Comparison of ENCODE assay signal across 16 cellular contexts in the genomic region with DNA sequence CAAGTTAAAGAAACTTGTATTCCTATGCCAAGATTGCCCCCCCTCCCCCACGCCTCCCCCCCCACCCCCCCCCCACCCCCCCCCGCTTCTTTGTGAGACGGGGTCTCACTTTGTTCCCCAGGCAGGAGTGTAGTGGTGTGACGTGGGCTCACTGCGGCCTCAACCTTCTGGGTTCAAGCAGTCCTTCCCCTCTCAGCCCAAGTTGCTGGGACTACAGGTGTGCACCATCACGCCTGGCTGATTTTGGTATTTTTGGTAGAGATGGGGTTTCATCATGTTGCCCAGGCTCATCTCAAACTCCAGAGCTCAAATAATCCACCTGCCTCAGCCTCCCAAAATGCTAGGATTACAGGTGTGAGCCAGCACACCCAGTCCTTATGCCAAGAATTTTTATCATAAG.
DNase-seq lines count a peak whose midpoint lies in the region; ATAC-seq and TF ChIP-seq lines count a peak whose summit lies in the region.
"Had no signal": no experiment of that assay in that cellular context is flagged by ENCODE, and none has a peak within 500 bp of the region (broad histone marks: within the 10 kb centered on the region; RNA-seq: fewer than 3 reads in every experiment).

No MANE protein-coding gene starts in this region.

- H3K27me3 Mint-ChIP-seq in memory B cell = no peaks in the 10 kb centered on the region

- DNase-seq in GM12865 (ENCODE audit: low read depth) (peak; percentile 44), Karpas-422 (peak; percentile 70), OCI-LY7 (ENCODE audit: low spot score) (peak; percentile 95), memory B cell (ENCODE audit: low spot score in 2 of 2) (no peak), vagina (ENCODE audit: extremely low spot score in 2 of 2) (no peak), H4 (ENCODE audit: low spot score) (no peak), gastrocnemius medialis (no peak)
- DNase-seq: CD8-positive, alpha-beta T cell; COR-L47; DMS153; DND-41; Kasumi-1 had no signal

- H3K27ac ChIP-seq in Karpas-422 (ENCODE audit: low read length) (peak overlapping the region; percentile 71; the same call in 1 of the 2 replicates), OCI-LY7 (ENCODE audit: low read depth, low read length, poor library complexity, severe bottlenecking) (peak overlapping the region; percentile 100), vagina (no peak overlapping the region), gastrocnemius medialis (no peak overlapping the region)
- H3K27ac ChIP-seq: HL-60 had no signal

- H3K9me2 ChIP-seq in Karpas-422 (replicated peaks; ENCODE audit: insufficient read depth, low read length) = no peaks in the 10 kb centered on the region
- no peaks in the 10 kb centered on the region for H3K9me2 ChIP-seq in OCI-LY7 (ENCODE audit: insufficient read depth, low read length)

- H3K4me1 Mint-ChIP-seq in memory B cell = peaks cover 38% of the 10 kb centered on the region

- no peak overlapping the region for H3K9ac ChIP-seq in Karpas-422 (ENCODE audit: low read length)

- ATAC-seq in memory B cell (ENCODE audit: low read depth) (peak; percentile 57), gastrocnemius medialis (no peak)
- ATAC-seq: CD8-positive, alpha-beta T cell; GM23338 had no signal

- H3K9me3 ChIP-seq in Karpas-422 (ENCODE audit: low read length) (0 out of 2 replicates have a peak, but pooled peaks cover 3% of the 10 kb centered on the region), OCI-LY7 (ENCODE audit: low read length) (peaks cover 10% of the 10 kb centered on the region; the same call in 1 of the 2 replicates), vagina (no peaks in the 10 kb centered on the region), gastrocnemius medialis (no peaks in the 10 kb centered on the region)
- H3K9me3 ChIP-seq: HAP-1 had no signal

- H3K27ac Mint-ChIP-seq in memory B cell = no peak overlapping the region
- H3K27ac Mint-ChIP-seq: CD14-positive monocyte; CD8-positive, alpha-beta T cell; GM23338 had no signal

- H3K27me3 ChIP-seq in Karpas-422 (ENCODE audit: low read length) (no peaks in the 10 kb centered on the region), vagina (no peaks in the 10 kb centered on the region), gastrocnemius medialis (no peaks in the 10 kb centered on the region)

- POLR2A ChIA-PET in OCI-LY7 (lab: Charles Lee) = interaction anchor here (0.6 to 2.2 kb wide), 9 partner anchors 24 to 393 kb away, joined by 3 to 5 read pairs (median 4); no protein-coding TSS in a partner anchor

- intact Hi-C loops in OCI-LY7 (cut with micrococcal nuclease; ENCODE audit: unreplicated experiment) (loop anchor here (1.0 to 5.0 kb wide), 3 partner anchors 26 to 270 kb away; a partner anchor contains a TSS), vagina (cut with DNase I) (no loop called here), gastrocnemius medialis (cut with DNase I; ENCODE audit: low total_unique reads) (no loop called here)

- H2AFZ ChIP-seq in Karpas-422 (ENCODE audit: low read length) (no peak overlapping the region), OCI-LY7 (ENCODE audit: low read length) (no peak overlapping the region; the same call in 1 of the 2 replicates)
- H2AFZ ChIP-seq: GM23338 had no signal

- in situ Hi-C loops in gastrocnemius medialis (cut with MboI; ENCODE audit: low sequenced_read_pairs in 4 of 4) = no loop called here

- H3K4me3 Mint-ChIP-seq in memory B cell = no peak overlapping the region
- H3K4me3 Mint-ChIP-seq: CD14-positive monocyte; CD8-positive, alpha-beta T cell; GM23338 had no signal

- H3K4me1 ChIP-seq in Karpas-422 (ENCODE audit: low read length) (peaks cover 59% of the 10 kb centered on the region), OCI-LY7 (ENCODE audit: insufficient read depth, low read length, poor library complexity, severe bottlenecking) (peaks cover 83% of the 10 kb centered on the region), vagina (peaks cover 3% of the 10 kb centered on the region), gastrocnemius medialis (no peaks in the 10 kb centered on the region)
- H3K4me1 ChIP-seq: HAP-1 had no signal

- H3K9me3 Mint-ChIP-seq in memory B cell = peaks cover 3% of the 10 kb centered on the region

- no peaks in the 10 kb centered on the region for H4K20me1 ChIP-seq in Karpas-422 (ENCODE audit: insufficient read depth, low read depth, low read length)
- H4K20me1 ChIP-seq in OCI-LY7 (ENCODE audit: insufficient read depth, low read length) = no peaks in the 10 kb centered on the region

- H3K36me3 ChIP-seq in Karpas-422 (ENCODE audit: insufficient read depth, low read length) (no peaks in the 10 kb centered on the region), OCI-LY7 (ENCODE audit: insufficient read depth, low read length) (peaks cover 17% of the 10 kb centered on the region), vagina (no peaks in the 10 kb centered on the region), gastrocnemius medialis (no peaks in the 10 kb centered on the region)
- H3K36me3 ChIP-seq: HAP-1 had no signal

- TF ChIP-seq POLR2A in vagina (IDR thresholded peaks at IDR 0.05) = no peak
- no peak for TF ChIP-seq POLR2A in gastrocnemius medialis (IDR thresholded peaks at IDR 0.05)

- no peak overlapping the region for H3K4me3 ChIP-seq in GM12865 (ENCODE audit: low read depth, low read length)
- no peak overlapping the region for H3K4me3 ChIP-seq in Karpas-422 (ENCODE audit: low read length)
- peak overlapping the region; percentile 57 for H3K4me3 ChIP-seq in OCI-LY7 (ENCODE audit: low read depth, low read length, poor library complexity, severe bottlenecking)
- H3K4me3 ChIP-seq in vagina = no peak overlapping the region
- H3K4me3 ChIP-seq in gastrocnemius medialis = no peak overlapping the region
- H3K4me3 ChIP-seq: GM23338, HAP-1 had no signal

- H3K4me2 ChIP-seq in Karpas-422 (ENCODE audit: low read depth, low read length, poor library complexity, severe bottlenecking) (peak overlapping the region; percentile 18), OCI-LY7 (ENCODE audit: low read length) (peak overlapping the region; percentile 95)
- H3K4me2 ChIP-seq: GM23338 had no signal

- TF ChIP-seq CTCF in GM12865 (IDR thresholded peaks at IDR 0.05; ENCODE audit: insufficient read depth, low read depth, low read length, missing control alignments) (no peak), OCI-LY7 (conservative IDR thresholded peaks at IDR 0.05; ENCODE audit: low read length) (no peak), vagina (IDR thresholded peaks at IDR 0.05) (no peak), gastrocnemius medialis (IDR thresholded peaks at IDR 0.05 in 4 of 5, conservative IDR thresholded peaks at IDR 0.05 in 1 of 5) (no peak)

- BruUV-seq in OCI-LY7 (replicated peaks; lab: Mats Ljungman, UMichigan) = no TSS peak

- peaks cover 34% of the 10 kb centered on the region for H3K36me3 Mint-ChIP-seq in memory B cell

- peaks cover 93% of the 10 kb centered on the region for H3K79me2 ChIP-seq in Karpas-422 (ENCODE audit: low read length)
- peaks cover 81% of the 10 kb centered on the region for H3K79me2 ChIP-seq in OCI-LY7 (ENCODE audit: insufficient read depth, low read depth, low read length)

- CTCF ChIA-PET in OCI-LY7 (lab: Charles Lee; ENCODE audit: unreplicated experiment) = no interaction called here

Comparison
In these comparisons a context has a peak if more than half of its experiments do, and no peak if none do; other contexts are left out.
1. DNase-seq: peak in GM12865 (single experiment), Karpas-422 (single experiment) and OCI-LY7 (single experiment); none in memory B cell (0 of 2), vagina (0 of 2), H4 (single experiment) and gastrocnemius medialis (0 of 2).
2. H3K27ac ChIP-seq: peak in Karpas-422 (single experiment) and OCI-LY7 (single experiment); none in vagina (single experiment) and gastrocnemius medialis (0 of 4).